Comparison of ENCODE assay signal across 2 cellular contexts in the genomic region with DNA sequence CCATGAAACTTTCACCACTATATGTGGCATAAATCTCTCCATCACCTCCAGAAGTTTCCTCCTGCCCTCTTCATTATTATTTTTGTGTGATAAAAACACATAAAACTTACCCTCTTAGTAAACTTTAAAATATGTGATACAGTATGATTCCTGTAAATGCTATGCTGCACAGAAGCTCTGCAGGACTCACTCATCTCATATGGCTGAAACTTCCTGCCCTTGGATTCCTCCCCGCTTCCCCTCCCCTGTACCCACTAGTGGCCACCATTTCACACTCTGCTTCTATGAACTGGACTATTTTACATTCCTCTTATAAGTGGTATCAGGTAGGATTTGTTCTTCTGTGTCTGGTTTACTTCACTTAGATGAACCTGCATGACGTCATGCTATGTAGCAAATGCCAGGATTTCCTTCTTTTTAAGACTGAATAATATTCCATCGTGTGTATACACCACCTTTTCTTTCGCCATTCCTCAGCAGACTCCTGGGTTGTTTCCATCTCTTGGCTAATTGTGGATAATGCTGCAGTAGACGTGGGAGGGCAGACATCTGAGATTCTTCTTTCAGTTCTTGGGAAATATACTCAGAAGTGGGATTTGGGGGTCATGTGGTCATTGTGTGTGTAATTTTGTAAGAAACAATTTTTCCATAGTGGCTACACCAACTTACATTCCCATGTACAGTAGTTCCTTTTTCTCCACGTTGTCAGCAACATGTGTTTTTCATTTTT.
TF ChIP-seq lines count a peak whose summit lies in the region.

No MANE protein-coding gene starts in this region.

TF ChIP-seq in HepG2, 621 proteins besides CTCF, POLR2A, EP300 and RAD21 (continued from another document):
- TF ChIP-seq, protein P1, sequence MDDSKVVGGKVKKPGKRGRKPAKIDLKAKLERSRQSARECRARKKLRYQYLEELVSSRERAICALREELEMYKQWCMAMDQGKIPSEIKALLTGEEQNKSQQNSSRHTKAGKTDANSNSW (CRISPR knock-in tag; IDR thresholded peaks at IDR 0.05; ENCODE audit: borderline replicate concordance) = no peak

TF ChIP-seq in K562, 482 proteins besides CTCF, POLR2A, EP300 and RAD21:
- TF ChIP-seq HBP1 (CRISPR knock-in tag; IDR thresholded peaks at IDR 0.05) = no peak
- TF ChIP-seq SMARCC2 (IDR thresholded peaks at IDR 0.05; ENCODE audit: low read depth) = no peak
- TF ChIP-seq, protein P2, sequence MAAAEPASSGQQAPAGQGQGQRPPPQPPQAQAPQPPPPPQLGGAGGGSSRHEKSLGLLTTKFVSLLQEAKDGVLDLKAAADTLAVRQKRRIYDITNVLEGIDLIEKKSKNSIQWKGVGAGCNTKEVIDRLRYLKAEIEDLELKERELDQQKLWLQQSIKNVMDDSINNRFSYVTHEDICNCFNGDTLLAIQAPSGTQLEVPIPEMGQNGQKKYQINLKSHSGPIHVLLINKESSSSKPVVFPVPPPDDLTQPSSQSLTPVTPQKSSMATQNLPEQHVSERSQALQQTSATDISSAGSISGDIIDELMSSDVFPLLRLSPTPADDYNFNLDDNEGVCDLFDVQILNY (CRISPR knock-in tag; IDR thresholded peaks at IDR 0.05) = no peak
- no peak for TF ChIP-seq NR3C1 (CRISPR knock-in tag; IDR thresholded peaks at IDR 0.05)
- TF ChIP-seq HMG20B (CRISPR knock-in tag; IDR thresholded peaks at IDR 0.05) = no peak
- peak; percentile 64 for TF ChIP-seq ATF7 (IDR thresholded peaks at IDR 0.05)
- TF ChIP-seq NCOA4 (IDR thresholded peaks at IDR 0.05; ENCODE audit: partially characterized antibody) = no peak
- TF ChIP-seq ZBTB1 (CRISPR knock-in tag; IDR thresholded peaks at IDR 0.05; ENCODE audit: borderline replicate concordance, low read depth) = no peak
- 0 out of 2 replicates have a peak, but pooled peaks have one; percentile 42 for TF ChIP-seq ATF3 (IDR thresholded peaks at IDR 0.05)
- no peak for TF ChIP-seq ATF3 (CRISPR knock-in tag; conservative IDR thresholded peaks at IDR 0.05)
- no peak for TF ChIP-seq NFATC3 (IDR thresholded peaks at IDR 0.05)
- TF ChIP-seq DNMT1 (IDR thresholded peaks at IDR 0.05) = no peak
- TF ChIP-seq ZFPM2 (CRISPR knock-in tag; IDR thresholded peaks at IDR 0.05) = no peak
- TF ChIP-seq CHD4 (IDR thresholded peaks at IDR 0.05; ENCODE audit: insufficient read depth, insufficient replicate concordance, low read depth, low read length, poor library complexity, severe bottlenecking) = no peak
- TF ChIP-seq, protein P3, sequence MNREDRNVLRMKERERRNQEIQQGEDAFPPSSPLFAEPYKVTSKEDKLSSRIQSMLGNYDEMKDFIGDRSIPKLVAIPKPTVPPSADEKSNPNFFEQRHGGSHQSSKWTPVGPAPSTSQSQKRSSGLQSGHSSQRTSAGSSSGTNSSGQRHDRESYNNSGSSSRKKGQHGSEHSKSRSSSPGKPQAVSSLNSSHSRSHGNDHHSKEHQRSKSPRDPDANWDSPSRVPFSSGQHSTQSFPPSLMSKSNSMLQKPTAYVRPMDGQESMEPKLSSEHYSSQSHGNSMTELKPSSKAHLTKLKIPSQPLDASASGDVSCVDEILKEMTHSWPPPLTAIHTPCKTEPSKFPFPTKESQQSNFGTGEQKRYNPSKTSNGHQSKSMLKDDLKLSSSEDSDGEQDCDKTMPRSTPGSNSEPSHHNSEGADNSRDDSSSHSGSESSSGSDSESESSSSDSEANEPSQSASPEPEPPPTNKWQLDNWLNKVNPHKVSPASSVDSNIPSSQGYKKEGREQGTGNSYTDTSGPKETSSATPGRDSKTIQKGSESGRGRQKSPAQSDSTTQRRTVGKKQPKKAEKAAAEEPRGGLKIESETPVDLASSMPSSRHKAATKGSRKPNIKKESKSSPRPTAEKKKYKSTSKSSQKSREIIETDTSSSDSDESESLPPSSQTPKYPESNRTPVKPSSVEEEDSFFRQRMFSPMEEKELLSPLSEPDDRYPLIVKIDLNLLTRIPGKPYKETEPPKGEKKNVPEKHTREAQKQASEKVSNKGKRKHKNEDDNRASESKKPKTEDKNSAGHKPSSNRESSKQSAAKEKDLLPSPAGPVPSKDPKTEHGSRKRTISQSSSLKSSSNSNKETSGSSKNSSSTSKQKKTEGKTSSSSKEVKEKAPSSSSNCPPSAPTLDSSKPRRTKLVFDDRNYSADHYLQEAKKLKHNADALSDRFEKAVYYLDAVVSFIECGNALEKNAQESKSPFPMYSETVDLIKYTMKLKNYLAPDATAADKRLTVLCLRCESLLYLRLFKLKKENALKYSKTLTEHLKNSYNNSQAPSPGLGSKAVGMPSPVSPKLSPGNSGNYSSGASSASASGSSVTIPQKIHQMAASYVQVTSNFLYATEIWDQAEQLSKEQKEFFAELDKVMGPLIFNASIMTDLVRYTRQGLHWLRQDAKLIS (CRISPR knock-in tag; IDR thresholded peaks at IDR 0.05) = no peak
- no peak for TF ChIP-seq CHCHD3 (CRISPR knock-in tag; IDR thresholded peaks at IDR 0.05)
- no peak for TF ChIP-seq MXI1 (IDR thresholded peaks at IDR 0.05; ENCODE audit: low read depth, low read length)
